Comparison of ENCODE assay signal across 21 cellular contexts in the genomic region with DNA sequence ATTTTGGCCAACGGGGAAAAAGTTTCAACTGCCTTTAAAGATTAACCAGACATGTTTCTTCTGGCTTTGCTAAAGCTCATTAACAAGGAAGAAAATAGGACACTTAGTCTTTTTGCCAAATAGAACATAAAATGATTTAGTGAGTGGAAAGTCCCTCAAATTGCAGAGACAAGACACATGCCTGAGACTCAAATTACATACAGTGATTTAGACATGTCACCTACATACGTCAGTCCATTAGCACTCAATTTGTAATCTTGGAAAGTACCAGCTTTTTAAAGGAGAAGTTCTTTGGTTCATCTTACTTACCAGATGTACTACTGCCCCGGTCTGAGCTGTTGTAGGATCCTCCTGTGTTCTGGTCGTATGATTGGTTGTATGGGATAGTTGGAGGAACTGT.
A peak's percentile ranks its signal among the peaks of the same experiment; 100 is the strongest.
DNase-seq lines count a peak whose midpoint lies in the region; ATAC-seq and TF ChIP-seq lines count a peak whose summit lies in the region.
"Had no signal": no experiment of that assay in that cellular context is flagged by ENCODE, and none has a peak within 500 bp of the region (broad histone marks: within the 10 kb centered on the region; RNA-seq: fewer than 3 reads in every experiment).

No MANE protein-coding gene starts in this region.

- no peak overlapping the region for H2AFZ ChIP-seq in neural progenitor cell (replicated peaks)

- H3K36me3 ChIP-seq in breast epithelium (no peaks in the 10 kb centered on the region), kidney epithelial cell (ENCODE audit: control insufficient read depth, insufficient read depth, low read length) (no peaks in the 10 kb centered on the region), neural progenitor cell (peaks cover 6% of the 10 kb centered on the region)
- H3K36me3 ChIP-seq: left lung had no signal

- no peaks in the 10 kb centered on the region for H4K20me1 ChIP-seq in neural progenitor cell (ENCODE audit: low read depth)

- H3K27me3 ChIP-seq in breast epithelium (no peaks in the 10 kb centered on the region), kidney epithelial cell (ENCODE audit: control insufficient read depth, insufficient read depth, low read length) (no peaks in the 10 kb centered on the region), neural progenitor cell (no peaks in the 10 kb centered on the region)
- H3K27me3 ChIP-seq: left lung, tibial artery had no signal

- H3K4me1 Mint-ChIP-seq in MCF 10A (ENCODE audit: insufficient read depth, unreplicated experiment) (no peaks in the 10 kb centered on the region), neural progenitor cell (no peaks in the 10 kb centered on the region), chondrocyte (ENCODE audit: low read depth) (no peaks in the 10 kb centered on the region)
- H3K4me1 Mint-ChIP-seq in stimulated activated effector memory CD8-positive, alpha-beta T cell treated with anti-CD3 and anti-CD28 coated beads, Interleukin-12 subunit alpha, Interleukin-12 subunit beta, amount 100 ng/mL, for 72 hours, result no peaks in the 10 kb centered on the region
- H3K4me1 Mint-ChIP-seq: activated naive CD8-positive, alpha-beta T cell treated with anti-CD3 and anti-CD28 coated beads, Interleukin-2, amount 50 U/mL, for 24 hours had no signal

- no peaks in the 10 kb centered on the region for H3K4me1 ChIP-seq in breast epithelium
- no peaks in the 10 kb centered on the region for H3K4me1 ChIP-seq in neural progenitor cell
- H3K4me1 ChIP-seq: left lung, tibial artery had no signal

- H3K79me2 ChIP-seq in neural progenitor cell (ENCODE audit: low read depth), result no peaks in the 10 kb centered on the region

- H3K27me3 Mint-ChIP-seq in MCF 10A (ENCODE audit: insufficient read depth, unreplicated experiment) (no peaks in the 10 kb centered on the region), neural progenitor cell (ENCODE audit: insufficient read depth, low read depth) (peaks cover 4% of the 10 kb centered on the region), chondrocyte (ENCODE audit: low read depth) (no peaks in the 10 kb centered on the region)
- H3K27me3 Mint-ChIP-seq: activated naive CD8-positive, alpha-beta T cell treated with anti-CD3 and anti-CD28 coated beads, Interleukin-2, amount 50 U/mL, for 24 hours had no signal

- no peak for ATAC-seq in stimulated activated effector memory CD8-positive, alpha-beta T cell treated with anti-CD3 and anti-CD28 coated beads, Interleukin-12 subunit alpha, Interleukin-12 subunit beta, amount 100 ng/mL, for 72 hours
- ATAC-seq: activated naive CD8-positive, alpha-beta T cell treated with anti-CD3 and anti-CD28 coated beads, Interleukin-2, amount 50 U/mL, for 24 hours; left lung had no signal

- TF ChIP-seq CTCF in MCF 10A (IDR thresholded peaks at IDR 0.05; ENCODE audit: unreplicated experiment), result no peak
- no peak for TF ChIP-seq CTCF in breast epithelium (IDR thresholded peaks at IDR 0.05)
- TF ChIP-seq CTCF in kidney epithelial cell (IDR thresholded peaks at IDR 0.05; ENCODE audit: insufficient read depth, low read length, poor library complexity, severe bottlenecking), result no peak
- no peak for TF ChIP-seq CTCF in neural progenitor cell (IDR thresholded peaks at IDR 0.05)
- no peak for TF ChIP-seq CTCF in chondrocyte (IDR thresholded peaks at IDR 0.05)

- no TSS peak for BruUV-seq in MCF 10A (replicated peaks; lab: Mats Ljungman, UMichigan)

- H3K9ac ChIP-seq in neural progenitor cell, result no peak overlapping the region

- H3K36me3 Mint-ChIP-seq in MCF 10A (ENCODE audit: insufficient read depth, unreplicated experiment) (peaks cover 5% of the 10 kb centered on the region), neural progenitor cell (peaks cover 15% of the 10 kb centered on the region), chondrocyte (ENCODE audit: low read depth) (peaks cover 5% of the 10 kb centered on the region)
- no peaks in the 10 kb centered on the region for H3K36me3 Mint-ChIP-seq in stimulated activated effector memory CD8-positive, alpha-beta T cell treated with anti-CD3 and anti-CD28 coated beads, Interleukin-12 subunit alpha, Interleukin-12 subunit beta, amount 100 ng/mL, for 72 hours

- H3K27ac Mint-ChIP-seq in MCF 10A (ENCODE audit: low read depth, unreplicated experiment) (no peak overlapping the region), neural progenitor cell (no peak overlapping the region), chondrocyte (ENCODE audit: unreplicated experiment) (no peak overlapping the region)
- H3K27ac Mint-ChIP-seq in stimulated activated effector memory CD8-positive, alpha-beta T cell treated with anti-CD3 and anti-CD28 coated beads, Interleukin-12 subunit alpha, Interleukin-12 subunit beta, amount 100 ng/mL, for 72 hours, result no peak overlapping the region
- H3K27ac Mint-ChIP-seq: activated naive CD8-positive, alpha-beta T cell treated with anti-CD3 and anti-CD28 coated beads, Interleukin-2, amount 50 U/mL, for 24 hours had no signal

- intact Hi-C loops in MCF 10A (cut with micrococcal nuclease), result no loop called here
- intact Hi-C loops in breast epithelium (cut with DNase I; ENCODE audit: low total_unique reads), result no loop called here

- H3K4me2 ChIP-seq in neural progenitor cell, result no peak overlapping the region

- no peak overlapping the region for H3K4me3 Mint-ChIP-seq in MCF 10A (ENCODE audit: unreplicated experiment)
- H3K4me3 Mint-ChIP-seq in neural progenitor cell, result no peak overlapping the region
- H3K4me3 Mint-ChIP-seq in stimulated activated effector memory CD8-positive, alpha-beta T cell treated with anti-CD3 and anti-CD28 coated beads, Interleukin-12 subunit alpha, Interleukin-12 subunit beta, amount 100 ng/mL, for 72 hours, result no peak overlapping the region
- no peak overlapping the region for H3K4me3 Mint-ChIP-seq in chondrocyte (ENCODE audit: unreplicated experiment)
- H3K4me3 Mint-ChIP-seq: activated naive CD8-positive, alpha-beta T cell treated with anti-CD3 and anti-CD28 coated beads, Interleukin-2, amount 50 U/mL, for 24 hours had no signal

- H3K9me3 Mint-ChIP-seq in MCF 10A (ENCODE audit: unreplicated experiment), result no peaks in the 10 kb centered on the region
- H3K9me3 Mint-ChIP-seq in neural progenitor cell, result no peaks in the 10 kb centered on the region
- peaks cover 5% of the 10 kb centered on the region for H3K9me3 Mint-ChIP-seq in stimulated activated effector memory CD8-positive, alpha-beta T cell treated with anti-CD3 and anti-CD28 coated beads, Interleukin-12 subunit alpha, Interleukin-12 subunit beta, amount 100 ng/mL, for 72 hours
- H3K9me3 Mint-ChIP-seq in chondrocyte (ENCODE audit: low read depth), result no peaks in the 10 kb centered on the region

- H3F3A ChIP-seq in neural progenitor cell (ENCODE audit: low read depth), result no peaks in the 10 kb centered on the region

- CTCF ChIA-PET in MCF 10A (lab: Yijun Ruan, JAX), result interaction anchor here (1.0 to 1.8 kb wide), 3 partner anchors 12 to 1451 kb away, joined by 3 to 10 read pairs (median 4); no protein-coding TSS in a partner anchor

- H3K4me3 ChIP-seq in breast epithelium (no peak overlapping the region), kidney epithelial cell (ENCODE audit: low read depth, low read length) (no peak overlapping the region), neural progenitor cell (no peak overlapping the region)
- H3K4me3 ChIP-seq: left lung, skin epidermis, tibial artery had no signal

- H3K9me3 ChIP-seq in breast epithelium, result no peaks in the 10 kb centered on the region
- no peaks in the 10 kb centered on the region for H3K9me3 ChIP-seq in neural progenitor cell (ENCODE audit: low read depth)
- H3K9me3 ChIP-seq: left lung, tibial artery had no signal

- no peak for TF ChIP-seq POLR2A in breast epithelium (IDR thresholded peaks at IDR 0.05)

- POLR2A ChIA-PET in MCF 10A (lab: Yijun Ruan, JAX), result no interaction called here

- H3K27ac ChIP-seq in breast epithelium, result no peak overlapping the region
- H3K27ac ChIP-seq in neural progenitor cell, result no peak overlapping the region
- H3K27ac ChIP-seq: 22Rv1, C4-2B, left lung, tibial artery had no signal

- DNase-seq in MCF 10A (ENCODE audit: unreplicated experiment), result peak; percentile 34
- DNase-seq in breast epithelium (ENCODE audit: low spot score in 2 of 2), result no peak
- DNase-seq in dedifferentiated amniotic fluid mesenchymal stem cell (ENCODE audit: extremely low spot score), result peak; percentile 21
- DNase-seq in kidney epithelial cell (ENCODE audit: low read depth), result peak; percentile 37
- DNase-seq in NCI-H146 (lab: John Stamatoyannopoulos, UW), result no peak
- no peak for DNase-seq in neural progenitor cell (ENCODE audit: low spot score)
- DNase-seq in stimulated activated effector memory CD8-positive, alpha-beta T cell treated with anti-CD3 and anti-CD28 coated beads, Interleukin-12 subunit alpha, Interleukin-12 subunit beta, amount 100 ng/mL, for 72 hours (ENCODE audit: low spot score in 2 of 2), result no peak
- DNase-seq in chondrocyte (ENCODE audit: low spot score), result no peak
- DNase-seq: activated CD4-positive, alpha-beta T cell treated with anti-CD3 and anti-CD28 coated beads, Interleukin-2, amount 50 U/mL, for 48 hours; activated naive CD8-positive, alpha-beta T cell treated with anti-CD3 and anti-CD28 coated beads, Interleukin-2, amount 50 U/mL, for 24 hours; activated T-cell treated with anti-CD3 and anti-CD28 coated beads, Interleukin-2, amount 50 U/mL, for 1 hour; cerebellar nuclear complex; DMS153; left lung; NCI-H1105; posterior cingulate gyrus; RPMI8226; tibial artery had no signal

Comparison
In these comparisons a context has a peak if more than half of its experiments do, and no peak if none do; other contexts are left out.
1. DNase-seq: peak in MCF 10A (single experiment), dedifferentiated amniotic fluid mesenchymal stem cell (single experiment) and kidney epithelial cell (single experiment); none in breast epithelium (0 of 2), NCI-H146 (single experiment), neural progenitor cell (single experiment), stimulated activated effector memory CD8-positive, alpha-beta T cell treated with anti-CD3 and anti-CD28 coated beads, Interleukin-12 subunit alpha, Interleukin-12 subunit beta, amount 100 ng/mL, for 72 hours (0 of 2) and chondrocyte (single experiment).